Comparison of ENCODE assay signal across 6 cellular contexts in the genomic region with DNA sequence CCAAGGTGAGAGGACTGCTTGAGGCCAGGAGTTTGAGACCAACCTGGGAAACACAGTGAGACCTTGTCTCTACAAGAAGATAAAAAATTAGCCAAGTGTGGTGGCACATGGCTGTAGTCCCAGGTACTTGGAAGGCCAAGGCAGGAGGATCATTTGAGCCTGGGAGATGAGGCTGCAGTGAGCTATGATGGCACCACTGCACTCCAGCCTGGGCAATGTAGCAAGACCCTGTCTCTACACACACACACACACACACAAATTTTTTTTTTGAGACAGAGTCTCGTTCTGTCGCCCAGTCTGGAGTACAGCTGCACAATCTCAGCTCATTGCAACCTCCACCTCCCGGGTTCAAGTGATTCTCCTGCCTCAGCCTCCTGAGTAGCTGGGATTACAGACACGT. TPM values are rescaled to one million over a fixed set of nuclear protein-coding genes. Genes with fewer than 3 reads are reported as not detected.
"Had no signal": no experiment of that assay in that cellular context is flagged by ENCODE, and none has a peak within 500 bp of the region (broad histone marks: within the 10 kb centered on the region; RNA-seq: fewer than 3 reads in every experiment).

No MANE protein-coding gene starts in this region.

RNA-seq across cellular contexts. Expression of a gene that starts 30.4 kb away (rescaled TPM):
- total RNA-seq: GM23338, H1, H9, HFFc6, HT1080, IMR-90 had no signal
- polyA plus RNA-seq: GM23338, H1, IMR-90 had no signal
